In the genomic region with DNA sequence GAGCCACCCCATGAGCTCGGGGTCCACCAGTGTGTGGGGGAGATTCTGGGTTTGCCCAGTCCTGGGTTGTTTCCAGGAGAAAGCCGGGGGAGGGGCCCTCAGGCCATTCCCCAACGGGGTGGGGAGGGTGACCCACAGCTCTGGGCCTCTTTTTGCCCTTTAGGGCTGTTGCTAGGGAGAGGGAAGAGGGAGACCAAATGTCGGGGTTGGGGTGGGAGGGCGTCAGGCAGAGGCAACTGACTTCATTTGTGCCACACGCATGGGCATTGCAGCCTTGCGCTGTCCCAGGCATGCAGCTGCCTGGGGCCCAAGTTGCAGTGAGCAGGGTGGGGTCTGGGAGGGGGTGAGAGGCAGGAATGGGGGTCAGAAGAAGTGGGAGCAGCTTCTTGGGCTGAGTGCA, we compare ENCODE assay signal across 25 cellular contexts.
"Had no signal": no experiment of that assay in that cellular context is flagged by ENCODE, and none has a peak within 500 bp of the region (broad histone marks: within the 10 kb centered on the region; RNA-seq: fewer than 3 reads in every experiment).

No MANE protein-coding gene starts in this region.

- H3K4me3 Mint-ChIP-seq: activated CD4-positive, alpha-beta memory T cell treated with anti-CD3 and anti-CD28 coated beads, Interleukin-2, amount 10 ng/mL, durations not matched to agents 7 days and 5 days; activated naive CD8-positive, alpha-beta T cell treated with anti-CD3 and anti-CD28 coated beads, Interleukin-2, amount 50 U/mL, for 24 hours; stimulated activated memory B cell treated with anti-CD40 and anti-IgM and Interleukin-4, amounts not matched to agents 10 μg/mL and 1 μg/mL and 100 μg/mL, for 72 hours; T-helper 1 cell treated with Interleukin-12 subunit alpha and Interleukin-12 subunit beta and Interleukin-4 antibody, amounts not matched to agents 30 μg/mL and 1 μg/mL, for 36 hours had no signal

- H3K9me3 Mint-ChIP-seq: activated CD4-positive, alpha-beta memory T cell treated with anti-CD3 and anti-CD28 coated beads, Interleukin-2, amount 10 ng/mL, durations not matched to agents 7 days and 5 days; activated naive CD8-positive, alpha-beta T cell treated with anti-CD3 and anti-CD28 coated beads, Interleukin-2, amount 50 U/mL, for 24 hours; activated T-helper 1 cell treated with anti-CD3 and anti-CD28 coated beads, Interleukin-12 subunit alpha, Interleukin-12 subunit beta, Interleukin-2, Interleukin-4 antibody, amounts not matched to agents 30 ng/mL and 10 ng/mL and 1 ng/mL, durations not matched to agents 14 hours and 24 hours and 36 hours; stimulated activated memory B cell treated with anti-CD40 and anti-IgM and Interleukin-4, amounts not matched to agents 10 μg/mL and 1 μg/mL and 100 μg/mL, for 72 hours; T-helper 1 cell treated with Interleukin-12 subunit alpha and Interleukin-12 subunit beta and Interleukin-4 antibody, amounts not matched to agents 30 μg/mL and 1 μg/mL, for 36 hours; type B pancreatic cell had no signal

- H3K27me3 ChIP-seq: body of pancreas, testis, vagina had no signal

- FAIRE-seq: small intestine had no signal

- DNase-seq: activated CD4-positive, alpha-beta memory T cell treated with anti-CD3 and anti-CD28 coated beads, Interleukin-2, amount 10 ng/mL, durations not matched to agents 7 days and 5 days; activated CD4-positive, alpha-beta T cell treated with anti-CD3 and anti-CD28 coated beads for 48 hours; activated CD4-positive, CD25-positive, alpha-beta regulatory T cell; activated gamma-delta T cell; activated naive CD4-positive, alpha-beta T cell treated with anti-CD3 and anti-CD28 coated beads, Interleukin-2, amount 50 U/mL, for 16 hours; activated naive CD8-positive, alpha-beta T cell treated with anti-CD3 and anti-CD28 coated beads, Interleukin-2, amount 50 U/mL, for 24 hours; anterior cingulate cortex; body of pancreas; caudate nucleus; dermis blood vessel endothelial cell; effector CD8-positive, alpha-beta T cell; foreskin melanocyte; hippocampal formation; left ventricle myocardium superior; mammary epithelial cell; occipital lobe; stimulated activated CD4-positive, alpha-beta T cell treated with anti-CD3 and anti-CD28 coated beads, Interleukin-15, amount 100 ng/mL, for 24 hours; testis had no signal

- H3K27ac ChIP-seq: body of pancreas, testis, vagina had no signal

- ATAC-seq: activated naive CD8-positive, alpha-beta T cell treated with anti-CD3 and anti-CD28 coated beads, Interleukin-2, amount 50 U/mL, for 24 hours; body of pancreas; left ventricle myocardium superior; sciatic nerve; stimulated activated memory B cell treated with anti-CD40 and anti-IgM and Interleukin-4, amounts not matched to agents 10 μg/mL and 1 μg/mL and 100 μg/mL, for 72 hours had no signal

- H3K4me3 ChIP-seq: body of pancreas, testis, vagina had no signal

- H3K9me3 ChIP-seq: body of pancreas, testis, vagina had no signal

- H3K27me3 Mint-ChIP-seq: activated CD4-positive, alpha-beta memory T cell treated with anti-CD3 and anti-CD28 coated beads, Interleukin-2, amount 10 ng/mL, durations not matched to agents 7 days and 5 days; activated naive CD8-positive, alpha-beta T cell treated with anti-CD3 and anti-CD28 coated beads, Interleukin-2, amount 50 U/mL, for 24 hours; stimulated activated memory B cell treated with anti-CD40 and anti-IgM and Interleukin-4, amounts not matched to agents 10 μg/mL and 1 μg/mL and 100 μg/mL, for 72 hours; type B pancreatic cell had no signal

- H3K27ac Mint-ChIP-seq: activated CD4-positive, alpha-beta memory T cell treated with anti-CD3 and anti-CD28 coated beads, Interleukin-2, amount 10 ng/mL, durations not matched to agents 7 days and 5 days; T-helper 1 cell treated with Interleukin-12 subunit alpha and Interleukin-12 subunit beta and Interleukin-4 antibody, amounts not matched to agents 30 μg/mL and 1 μg/mL, for 36 hours had no signal
